16 cellular contexts compared by ENCODE assay signal in genomic region chr5:116885825-116886224, GRCh38.
DNase-seq lines count a peak whose midpoint lies in the region; ATAC-seq, FAIRE-seq and TF ChIP-seq lines count a peak whose summit lies in the region.
"Had no signal": no experiment of that assay in that cellular context is flagged by ENCODE, and none has a peak within 500 bp of the region (broad histone marks: within the 10 kb centered on the region; RNA-seq: fewer than 3 reads in every experiment).

No MANE protein-coding gene starts in this region.

- peak; percentile 49 for ATAC-seq in GM18858 (IDR thresholded peaks at IDR 0.05; ENCODE audit: unreplicated experiment)
- peak; percentile 74 for ATAC-seq in GM19467 (IDR thresholded peaks at IDR 0.05; ENCODE audit: unreplicated experiment)
- peak; percentile 59 for ATAC-seq in HG02840 (IDR thresholded peaks at IDR 0.05; ENCODE audit: low FRiP score, unreplicated experiment)
- ATAC-seq in HG03439 (IDR thresholded peaks at IDR 0.05; ENCODE audit: unreplicated experiment) = peak; percentile 77
- ATAC-seq in foreskin keratinocyte = no peak
- ATAC-seq: activated CD8-positive, alpha-beta memory T cell treated with anti-CD3 and anti-CD28 coated beads, Interleukin-2, amount 10 ng/mL, durations not matched to agents 7 days and 5 days; T-cell; WTC11 had no signal

- no peak for FAIRE-seq in frontal cortex (lab: Jason Lieb, UNC)

- no peak overlapping the region for H3K4me3 Mint-ChIP-seq in activated naive CD8-positive, alpha-beta T cell treated with anti-CD3 and anti-CD28 coated beads for 36 hours
- H3K4me3 Mint-ChIP-seq: activated CD8-positive, alpha-beta memory T cell treated with anti-CD3 and anti-CD28 coated beads, Interleukin-2, amount 10 ng/mL, durations not matched to agents 7 days and 5 days; activated naive CD4-positive, alpha-beta T cell treated with anti-CD3 and anti-CD28 coated beads for 36 hours; T-cell; WTC11 had no signal

- H3K27me3 ChIP-seq in foreskin keratinocyte = no peaks in the 10 kb centered on the region

- no peaks in the 10 kb centered on the region for H3K27me3 Mint-ChIP-seq in activated naive CD8-positive, alpha-beta T cell treated with anti-CD3 and anti-CD28 coated beads for 36 hours
- H3K27me3 Mint-ChIP-seq: activated CD8-positive, alpha-beta memory T cell treated with anti-CD3 and anti-CD28 coated beads, Interleukin-2, amount 10 ng/mL, durations not matched to agents 7 days and 5 days; T-cell had no signal

- no peaks in the 10 kb centered on the region for H3K4me1 ChIP-seq in foreskin keratinocyte
- H3K4me1 ChIP-seq: left ventricle myocardium inferior had no signal

- DNase-seq in activated naive CD8-positive, alpha-beta T cell treated with anti-CD3 and anti-CD28 coated beads for 36 hours = no peak
- no peak for DNase-seq in frontal cortex (ENCODE audit: low spot score in 2 of 2)
- DNase-seq in SKM-1 treated with dmso at 0.1 percent for 144 hours (lab: John Stamatoyannopoulos, UW; ENCODE audit: unreplicated experiment) = no peak
- no peak for DNase-seq in foreskin keratinocyte
- DNase-seq: activated CD8-positive, alpha-beta memory T cell treated with anti-CD3 and anti-CD28 coated beads, Interleukin-2, amount 10 ng/mL, durations not matched to agents 7 days and 5 days; activated naive CD4-positive, alpha-beta T cell treated with anti-CD3 and anti-CD28 coated beads for 36 hours; hypothalamus; left ventricle myocardium inferior; MM.1S; NCI-H2081; T-cell had no signal

- no peaks in the 10 kb centered on the region for H3K36me3 Mint-ChIP-seq in activated naive CD8-positive, alpha-beta T cell treated with anti-CD3 and anti-CD28 coated beads for 36 hours
- H3K36me3 Mint-ChIP-seq: activated CD8-positive, alpha-beta memory T cell treated with anti-CD3 and anti-CD28 coated beads, Interleukin-2, amount 10 ng/mL, durations not matched to agents 7 days and 5 days; T-cell; WTC11 had no signal

- H3K27ac ChIP-seq in foreskin keratinocyte = no peak overlapping the region
- H3K27ac ChIP-seq: left ventricle myocardium inferior had no signal

- H3K4me1 Mint-ChIP-seq in activated naive CD8-positive, alpha-beta T cell treated with anti-CD3 and anti-CD28 coated beads for 36 hours = no peaks in the 10 kb centered on the region
- H3K4me1 Mint-ChIP-seq: activated CD8-positive, alpha-beta memory T cell treated with anti-CD3 and anti-CD28 coated beads, Interleukin-2, amount 10 ng/mL, durations not matched to agents 7 days and 5 days; T-cell had no signal

- TF ChIP-seq CTCF in foreskin keratinocyte (conservative IDR thresholded peaks at IDR 0.05) = no peak

- H3K9me3 Mint-ChIP-seq in activated naive CD8-positive, alpha-beta T cell treated with anti-CD3 and anti-CD28 coated beads for 36 hours = no peaks in the 10 kb centered on the region
- H3K9me3 Mint-ChIP-seq: activated naive CD4-positive, alpha-beta T cell treated with anti-CD3 and anti-CD28 coated beads for 36 hours had no signal

- H3K27ac Mint-ChIP-seq in activated naive CD8-positive, alpha-beta T cell treated with anti-CD3 and anti-CD28 coated beads for 36 hours = no peak overlapping the region
- H3K27ac Mint-ChIP-seq: activated CD8-positive, alpha-beta memory T cell treated with anti-CD3 and anti-CD28 coated beads, Interleukin-2, amount 10 ng/mL, durations not matched to agents 7 days and 5 days; activated naive CD4-positive, alpha-beta T cell treated with anti-CD3 and anti-CD28 coated beads for 36 hours; T-cell; WTC11 had no signal
